Comparison of ENCODE assay signal across 15 cellular contexts in genomic region chr5:107853031-107853430, GRCh38.
DNase-seq lines count a peak whose midpoint lies in the region; TF ChIP-seq lines count a peak whose summit lies in the region.
"Had no signal": no experiment of that assay in that cellular context is flagged by ENCODE, and none has a peak within 500 bp of the region (broad histone marks: within the 10 kb centered on the region; RNA-seq: fewer than 3 reads in every experiment).

No MANE protein-coding gene starts in this region.

- intact Hi-C loops in PC-9 (cut with micrococcal nuclease; ENCODE audit: unreplicated experiment) = no loop called here

- H3K9ac ChIP-seq in trophoblast cell (ENCODE audit: low read length) = peak overlapping the region; percentile 47
- H3K9ac ChIP-seq: BLaER1, GM23248 had no signal

- BruUV-seq in PC-9 (replicated peaks; lab: Mats Ljungman, UMichigan) = no TSS peak

- H2AFZ ChIP-seq in PC-9 (peak overlapping the region; percentile 6; the same call in 1 of the 2 replicates), trophoblast cell (ENCODE audit: insufficient read depth, low read length, poor library complexity) (no peak overlapping the region)
- H2AFZ ChIP-seq: GM23248 had no signal

- H3K4me2 ChIP-seq in PC-9 = no peak overlapping the region
- no peak overlapping the region for H3K4me2 ChIP-seq in trophoblast cell (ENCODE audit: low read length)
- H3K4me2 ChIP-seq: BLaER1 had no signal

- H3K79me2 ChIP-seq in PC-9 (ENCODE audit: low read depth) (no peaks in the 10 kb centered on the region), trophoblast cell (ENCODE audit: control insufficient read depth, insufficient read depth, low read length, poor library complexity) (no peaks in the 10 kb centered on the region)

- no peaks in the 10 kb centered on the region for H4K20me1 ChIP-seq in PC-9 (ENCODE audit: insufficient read depth)
- H4K20me1 ChIP-seq: BLaER1 had no signal

- H3K18ac ChIP-seq in trophoblast cell (ENCODE audit: low read length) = no peak overlapping the region

- CTCF ChIA-PET in PC-9 (lab: Charles Lee) = no interaction called here

- no peak overlapping the region for H4K12ac ChIP-seq in trophoblast cell (ENCODE audit: low read depth, low read length)

- H3K9me3 ChIP-seq in PC-9 (ENCODE audit: insufficient read depth, low read depth) (no peaks in the 10 kb centered on the region), trophoblast cell (ENCODE audit: insufficient read depth, low read depth, low read length) (no peaks in the 10 kb centered on the region)
- H3K9me3 ChIP-seq: BLaER1, HAP-1 had no signal

- no CpG with 5 or more reads among the region's 8 CpGs for WGBS in trophoblast cell (ENCODE audit: extremely low coverage, insufficient coverage, insufficient read length)

- no peak overlapping the region for H3K23ac ChIP-seq in trophoblast cell (ENCODE audit: low read length)

- H4K91ac ChIP-seq in trophoblast cell (ENCODE audit: low read depth, low read length) = no peak overlapping the region

- H3K27me3 ChIP-seq in PC-9 (ENCODE audit: insufficient read depth, low read depth) (no peaks in the 10 kb centered on the region), trophoblast cell (ENCODE audit: insufficient read depth, low read length) (no peaks in the 10 kb centered on the region)
- H3K27me3 ChIP-seq: BLaER1 had no signal

- H3K4me1 ChIP-seq in PC-9 (replicated peaks; ENCODE audit: insufficient read depth) = no peaks in the 10 kb centered on the region
- H3K4me1 ChIP-seq in trophoblast cell (ENCODE audit: control insufficient read depth in 1 of 2, insufficient read depth in 2 of 2, low read length in 2 of 2) = no peaks in the 10 kb centered on the region
- H3K4me1 ChIP-seq: BLaER1, HAP-1 had no signal

- H3K14ac ChIP-seq in trophoblast cell (ENCODE audit: low read length) = no peak overlapping the region

- H2BK120ac ChIP-seq in trophoblast cell (ENCODE audit: insufficient read depth, low read length, poor library complexity) = no peak overlapping the region

- no peaks in the 10 kb centered on the region for H3F3A ChIP-seq in PC-9 (ENCODE audit: insufficient read depth, low read depth)

- no peak for TF ChIP-seq CTCF in PC-9 (conservative IDR thresholded peaks at IDR 0.05)

- no peaks in the 10 kb centered on the region for H3K9me2 ChIP-seq in PC-9 (ENCODE audit: insufficient read depth)

- no peak overlapping the region for H2BK12ac ChIP-seq in trophoblast cell (ENCODE audit: low read length)

- H4K8ac ChIP-seq in trophoblast cell (ENCODE audit: low read depth, low read length) = no peak overlapping the region

- peak; percentile 15 for DNase-seq in EH (ENCODE audit: low read depth)
- no peak for DNase-seq in PC-9
- DNase-seq in foreskin melanocyte = peak; percentile 34
- DNase-seq in trophoblast cell = peak in 1 of 2 donors; percentile 25
- no peak for DNase-seq in occipital lobe (lab: John Stamatoyannopoulos, UW)
- DNase-seq in NAMALWA (ENCODE audit: low spot score) = no peak
- no peak for DNase-seq in DMS153 treated with DMSO at 0.1 percent for 48 hours (lab: John Stamatoyannopoulos, UW; ENCODE audit: unreplicated experiment)
- DNase-seq: 8988T; CD4-positive, alpha-beta memory T cell; DMS153; DMS79 treated with DMSO at 0.1 percent for 48 hours; EL; GM23248 had no signal

- no peak overlapping the region for H2AK5ac ChIP-seq in trophoblast cell (ENCODE audit: low read length)

- H2BK5ac ChIP-seq in trophoblast cell (ENCODE audit: low read depth, low read length, poor library complexity) = no peak overlapping the region

- POLR2A ChIA-PET in PC-9 (lab: Charles Lee; ENCODE audit: unreplicated experiment) = no interaction called here

- H3K4ac ChIP-seq in trophoblast cell (ENCODE audit: low read depth, low read length) = no peak overlapping the region

- no peaks in the 10 kb centered on the region for H3K79me1 ChIP-seq in trophoblast cell (ENCODE audit: low read length)

- no peaks in the 10 kb centered on the region for H3K36me3 ChIP-seq in PC-9 (ENCODE audit: low read depth)
- H3K36me3 ChIP-seq in trophoblast cell (ENCODE audit: control insufficient read depth in 1 of 2, insufficient read depth in 2 of 2, low read length in 2 of 2) = no peaks in the 10 kb centered on the region
- H3K36me3 ChIP-seq: BLaER1, HAP-1 had no signal

- H3K4me3 ChIP-seq in PC-9 (no peak overlapping the region), trophoblast cell (ENCODE audit: low read depth, low read length) (no peak overlapping the region)
- H3K4me3 ChIP-seq: BLaER1, GM23248, HAP-1 had no signal

- H3K27ac ChIP-seq in PC-9 (no peak overlapping the region), trophoblast cell (ENCODE audit: low read depth, low read length) (no peak overlapping the region)
- H3K27ac ChIP-seq: BLaER1, GM23248 had no signal

Comparison
In these comparisons a context has a peak if more than half of its experiments do, and no peak if none do; other contexts are left out.
1. DNase-seq: peak in EH (single experiment) and foreskin melanocyte (single experiment); none in PC-9 (0 of 2), occipital lobe (single experiment), NAMALWA (single experiment) and DMS153 treated with DMSO at 0.1 percent for 48 hours (single experiment).